7 cellular contexts compared by ENCODE assay signal in the genomic region with DNA sequence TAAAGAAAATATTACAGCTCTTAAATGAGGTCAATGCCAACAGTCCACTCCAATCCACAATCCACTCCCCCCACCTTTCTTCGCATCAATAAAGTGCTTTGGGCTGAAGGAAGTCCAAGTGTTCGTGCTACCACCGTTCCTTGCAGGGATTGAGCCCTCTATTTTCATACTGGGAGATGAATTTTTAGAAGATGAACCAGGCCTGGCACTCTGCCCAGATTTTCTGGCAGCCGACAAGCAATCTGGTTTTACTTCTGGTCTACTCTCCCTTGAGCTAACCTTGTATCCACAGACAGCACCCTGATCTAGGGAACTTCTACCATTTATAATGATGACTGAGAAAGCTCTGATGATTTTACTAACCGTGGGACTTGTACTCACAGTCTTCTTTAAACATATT.
DNase-seq lines count a peak whose midpoint lies in the region; ATAC-seq, FAIRE-seq and TF ChIP-seq lines count a peak whose summit lies in the region.

No MANE protein-coding gene starts in this region.

- DNase-seq in HT-29 (ENCODE audit: low spot score) (peak; percentile 12), RPMI8226 (peak; percentile 64), foreskin keratinocyte (peak; percentile 14 to 60), stomach (peak; percentile 44), GM13977 (ENCODE audit: low spot score) (no peak), GM12891 (ENCODE audit: insufficient read length, low spot score) (no peak)
- DNase-seq in NK-92 treated with Interleukin-12 subunit alpha and Interleukin-12 subunit beta, amount 100 ng/mL, for 24 hours (lab: John Stamatoyannopoulos, UW): no peak

- H3K27ac ChIP-seq in foreskin keratinocyte (no peak overlapping the region), stomach (no peak overlapping the region)

- in situ Hi-C loops in GM13977 (cut with MboI; ENCODE audit: low pct_unique_long_range_greater_than_20kb, low sequenced_read_pairs, unreplicated experiment): no loop called here

- intact Hi-C loops in stomach (cut with DNase I; ENCODE audit: low total_unique reads): no loop called here

- no peak for TF ChIP-seq CTCF in foreskin keratinocyte (conservative IDR thresholded peaks at IDR 0.05)
- no peak for TF ChIP-seq CTCF in stomach (IDR thresholded peaks at IDR 0.05)
- TF ChIP-seq CTCF in GM13977 (IDR thresholded peaks at IDR 0.05; ENCODE audit: extremely low read depth, insufficient read depth, missing control alignments): no peak

- H3K9me3 ChIP-seq in stomach: no peaks in the 10 kb centered on the region

- H3K27me3 ChIP-seq in foreskin keratinocyte (no peaks in the 10 kb centered on the region), stomach (no peaks in the 10 kb centered on the region)

- peak; percentile 42 for ATAC-seq in foreskin keratinocyte

- no peak for TF ChIP-seq POLR2A in stomach (IDR thresholded peaks at IDR 0.05)
- no peak for TF ChIP-seq POLR2A in GM12891 (IDR thresholded peaks at IDR 0.05; ENCODE audit: low read depth, low read length)

- no peak for FAIRE-seq in GM12891 (lab: Jason Lieb, UNC)

- no peaks in the 10 kb centered on the region for H3K36me3 ChIP-seq in stomach

- 44 to 51% (median 50%) methylated on average over 5 of the region's 5 CpGs for WGBS in stomach, 5 donors

- no peak for TF ChIP-seq EP300 in stomach (IDR thresholded peaks at IDR 0.05)

- peaks cover 7% of the 10 kb centered on the region for H3K4me1 ChIP-seq in foreskin keratinocyte
- H3K4me1 ChIP-seq in stomach: peaks cover 0 to 6% (median 0%) of the 10 kb centered on the region in 4 donors

- H3K4me3 ChIP-seq in stomach: no peak overlapping the region

TF ChIP-seq in GM12891, 5 proteins besides CTCF, POLR2A, EP300 and RAD21:
- no peak for TF ChIP-seq POU2F2 (IDR thresholded peaks at IDR 0.05; ENCODE audit: low read depth, low read length)
- no peak for TF ChIP-seq POLR2AphosphoS5 (IDR thresholded peaks at IDR 0.05; ENCODE audit: low read depth, low read length)
- no peak for TF ChIP-seq SPI1 (IDR thresholded peaks at IDR 0.05; ENCODE audit: low read depth, low read length)
- TF ChIP-seq TAF1 (IDR thresholded peaks at IDR 0.05; ENCODE audit: low read depth, low read length): no peak
- TF ChIP-seq PAX5 (IDR thresholded peaks at IDR 0.05; ENCODE audit: insufficient read depth, low read length, severe bottlenecking): no peak

Comparison
In these comparisons a context has a peak if more than half of its experiments do, and no peak if none do; other contexts are left out.
1. DNase-seq: peak in HT-29 (single experiment), RPMI8226 (single experiment), foreskin keratinocyte (2 of 2) and stomach (single experiment); none in GM13977 (single experiment), NK-92 treated with Interleukin-12 subunit alpha and Interleukin-12 subunit beta, amount 100 ng/mL, for 24 hours (single experiment) and GM12891 (single experiment).